ENCODE assay signal across 14 cellular contexts in genomic region chr18:25805323-25805722, GRCh38.
DNase-seq lines count a peak whose midpoint lies in the region; ATAC-seq and TF ChIP-seq lines count a peak whose summit lies in the region.
"Had no signal": no experiment of that assay in that cellular context is flagged by ENCODE, and none has a peak within 500 bp of the region (broad histone marks: within the 10 kb centered on the region; RNA-seq: fewer than 3 reads in every experiment).

No MANE protein-coding gene starts in this region.

- H4K20me1 ChIP-seq in osteoblast (ENCODE audit: insufficient read depth, low read length): no peaks in the 10 kb centered on the region

- ATAC-seq in HG02884 (IDR thresholded peaks at IDR 0.05; ENCODE audit: unreplicated experiment): no peak
- ATAC-seq in GM18502 (IDR thresholded peaks at IDR 0.05; ENCODE audit: poor library complexity, unreplicated experiment): no peak

- H3K4me2 ChIP-seq in osteoblast (ENCODE audit: insufficient read depth, low read length): peak overlapping the region; percentile 46

- TF ChIP-seq CTCF in BJ (IDR thresholded peaks at IDR 0.05; ENCODE audit: insufficient read depth, low read depth, low read length) (no peak), NB4 (IDR thresholded peaks at IDR 0.05; ENCODE audit: low read depth, low read length) (no peak), osteoblast (IDR thresholded peaks at IDR 0.05; ENCODE audit: extremely low read depth, low read depth, low read length) (no peak)

- H3K9me3 ChIP-seq in osteoblast (ENCODE audit: low read depth, low read length): no peaks in the 10 kb centered on the region

- H3K36me3 ChIP-seq in BJ (ENCODE audit: control insufficient read depth, insufficient read depth, low read length) (no peaks in the 10 kb centered on the region), osteoblast (ENCODE audit: insufficient read depth, low read length) (no peaks in the 10 kb centered on the region)

- no peaks in the 10 kb centered on the region for H3K79me2 ChIP-seq in osteoblast (ENCODE audit: insufficient read depth, low read length)

- POLR2A ChIA-PET in BJ (lab: Charles Lee): no interaction called here

- no peak overlapping the region for H3K4me3 ChIP-seq in BJ (ENCODE audit: low read depth, low read length)
- no peak overlapping the region for H3K4me3 ChIP-seq in NB4 (ENCODE audit: low read depth, low read length)
- H3K4me3 ChIP-seq in osteoblast (ENCODE audit: insufficient read depth, low read length): no peak overlapping the region

- DNase-seq in BJ (ENCODE audit: low read depth) (peak; percentile 97), NB4 (ENCODE audit: low read depth) (peak; percentile 1), fibroblast of gingiva (ENCODE audit: low read depth) (peak; percentile 99), osteoblast (ENCODE audit: insufficient read length, low spot score, missing footprints) (peak; percentile 71), iPS-NIHi7 (ENCODE audit: extremely low spot score) (no peak), SKM-1 (lab: John Stamatoyannopoulos, UW; ENCODE audit: unreplicated experiment) (no peak)
- DNase-seq: activated T-cell treated with anti-CD3 and anti-CD28 coated beads for 4 hours; H9; kidney; OCI-M1; retina; stimulated activated naive CD4-positive, alpha-beta T cell treated with Interleukin-2 at 50 U/mL for 16 hours had no signal

- H3K4me1 ChIP-seq in osteoblast (ENCODE audit: insufficient read depth, low read length): peaks cover 5% of the 10 kb centered on the region

- no peak overlapping the region for H3K27ac ChIP-seq in osteoblast (ENCODE audit: low read depth, low read length)

- no peak for TF ChIP-seq POLR2A in NB4 (IDR thresholded peaks at IDR 0.05; ENCODE audit: extremely low read depth, insufficient read length)

- H2AFZ ChIP-seq in osteoblast (ENCODE audit: low read length): peak overlapping the region; percentile 30

- CTCF ChIA-PET in BJ (lab: Yijun Ruan, JAX): no interaction called here

- no peaks in the 10 kb centered on the region for H3K27me3 ChIP-seq in BJ (ENCODE audit: control insufficient read depth, insufficient read depth, low read length)
- H3K27me3 ChIP-seq in osteoblast (ENCODE audit: insufficient read depth, low read length): no peaks in the 10 kb centered on the region

Comparison
In these comparisons a context has a peak if more than half of its experiments do, and no peak if none do; other contexts are left out.
1. DNase-seq: peak in BJ (single experiment), NB4 (single experiment), fibroblast of gingiva (single experiment) and osteoblast (single experiment); none in iPS-NIHi7 (single experiment) and SKM-1 (single experiment).